In genomic region chr2:65231121-65231520, GRCh38 we compare ENCODE assay signal across 11 cellular contexts. TPM values are rescaled to one million over a fixed set of nuclear protein-coding genes. Genes with fewer than 3 reads are reported as not detected.
DNase-seq lines count a peak whose midpoint lies in the region; ATAC-seq and FAIRE-seq lines count a peak whose summit lies in the region.
"Had no signal": no experiment of that assay in that cellular context is flagged by ENCODE, and none has a peak within 500 bp of the region (broad histone marks: within the 10 kb centered on the region; RNA-seq: fewer than 3 reads in every experiment).

No MANE protein-coding gene starts in this region.

- H3K36me3 ChIP-seq in mesenchymal stem cell (ENCODE audit: control insufficient read depth in 1 of 2, insufficient read depth in 2 of 2, low read depth in 1 of 2, low read length in 2 of 2), result peaks cover 8 to 14% of the 10 kb centered on the region in 2 experiments

- no peak overlapping the region for H4K8ac ChIP-seq in mesenchymal stem cell (ENCODE audit: low read length)

- peaks cover 3% of the 10 kb centered on the region for H3K79me1 ChIP-seq in mesenchymal stem cell (replicated peaks; ENCODE audit: low read length, poor library complexity, severe bottlenecking)

- H2AK5ac ChIP-seq in mesenchymal stem cell (ENCODE audit: low read length, severe bottlenecking), result peak overlapping the region; percentile 99

- H3K4me2 ChIP-seq in mesenchymal stem cell (ENCODE audit: low read length, poor library complexity, severe bottlenecking), result no peak overlapping the region

- no peak for ATAC-seq in GM18511 (IDR thresholded peaks at IDR 0.05; ENCODE audit: unreplicated experiment)
- ATAC-seq: stimulated activated naive CD8-positive, alpha-beta T cell treated with anti-CD3 and anti-CD28 coated beads, Interleukin-15, Interleukin-2, amounts not matched to agents 100 U/mL and 50 U/mL, for 24 hours had no signal

- H2BK5ac ChIP-seq in mesenchymal stem cell (ENCODE audit: low read depth, low read length, poor library complexity, severe bottlenecking), result no peak overlapping the region

- H3K4me3 ChIP-seq in mesenchymal stem cell (ENCODE audit: insufficient read depth in 1 of 2, low read depth in 1 of 2, low read length in 2 of 2), result no peak overlapping the region

- H3K23ac ChIP-seq in mesenchymal stem cell (ENCODE audit: low read length in 2 of 2), result no peak overlapping the region

- peak overlapping the region; percentile 41 for H3K9ac ChIP-seq in mesenchymal stem cell (ENCODE audit: low read length)

- no peaks in the 10 kb centered on the region for H3K27me3 ChIP-seq in mesenchymal stem cell (ENCODE audit: control insufficient read depth in 1 of 2, insufficient read depth in 1 of 2, low read length in 2 of 2)

- no peak overlapping the region for H2AFZ ChIP-seq in mesenchymal stem cell (ENCODE audit: low read depth, low read length)

- H3K9me3 ChIP-seq in mesenchymal stem cell (ENCODE audit: control insufficient read depth, low read length), result no peaks in the 10 kb centered on the region

- H3K14ac ChIP-seq in mesenchymal stem cell (ENCODE audit: low read length in 2 of 2), result no peak overlapping the region

- no peak overlapping the region for H4K91ac ChIP-seq in mesenchymal stem cell (ENCODE audit: low read length)

- no peak overlapping the region for H3K18ac ChIP-seq in mesenchymal stem cell (ENCODE audit: low read depth in 1 of 2, low read length in 2 of 2)

- DNase-seq in CD1c-positive myeloid dendritic cell (ENCODE audit: extremely low spot score), result peak; percentile 12
- peak; percentile 40 for DNase-seq in HTR-8/SVneo (ENCODE audit: insufficient read length, low spot score)
- DNase-seq in amniotic epithelial cell (ENCODE audit: low read depth), result peak; percentile 68
- DNase-seq in mesenchymal stem cell, result peak; percentile 41
- no peak for DNase-seq in NCI-H2171 treated with DMSO at 0.1 percent for 48 hours (lab: John Stamatoyannopoulos, UW)
- no peak for DNase-seq in HPDE6-E6E7 (ENCODE audit: extremely low spot score)
- no peak for DNase-seq in GF-D8 (lab: John Stamatoyannopoulos, UW)
- DNase-seq: effector CD8-positive, alpha-beta T cell; NCI-H1105 treated with DMSO at 0.1 percent for 48 hours; stimulated activated naive CD8-positive, alpha-beta T cell treated with anti-CD3 and anti-CD28 coated beads, Interleukin-15, Interleukin-2, amounts not matched to agents 100 U/mL and 50 U/mL, for 24 hours had no signal

- WGBS in mesenchymal stem cell, result no CpG with 5 or more reads among the region's 1 CpG

- no peak overlapping the region for H3K4ac ChIP-seq in mesenchymal stem cell (ENCODE audit: low read depth in 1 of 2, low read length in 2 of 2)

- FAIRE-seq in HTR-8/SVneo (lab: Jason Lieb, UNC), result no peak

- H2BK15ac ChIP-seq in mesenchymal stem cell (ENCODE audit: low read depth, poor library complexity, severe bottlenecking), result no peak overlapping the region

- H3K4me1 ChIP-seq in mesenchymal stem cell (ENCODE audit: control insufficient read depth, insufficient read depth, low read depth, low read length), result peaks cover 10% of the 10 kb centered on the region

- H2BK120ac ChIP-seq in mesenchymal stem cell (ENCODE audit: low read depth, low read length), result no peak overlapping the region

- peak overlapping the region; percentile 91 for H3K27ac ChIP-seq in mesenchymal stem cell (ENCODE audit: low read length, poor library complexity, severe bottlenecking)

- H2BK12ac ChIP-seq in mesenchymal stem cell (ENCODE audit: low read length in 2 of 2), result no peak overlapping the region

RNA-seq across cellular contexts. Expression of gene ACTR2, which starts 3.5 kb away (rescaled TPM):
- 198 TPM for polyA plus RNA-seq in mesenchymal stem cell (2013, experiment 1 of 2)
- 202 TPM for polyA plus RNA-seq in mesenchymal stem cell (2013, experiment 2 of 2)

Comparison
In these comparisons a context has a peak if more than half of its experiments do, and no peak if none do; other contexts are left out.
1. DNase-seq: peak in CD1c-positive myeloid dendritic cell (single experiment), HTR-8/SVneo (single experiment), amniotic epithelial cell (single experiment) and mesenchymal stem cell (single experiment); none in NCI-H2171 treated with DMSO at 0.1 percent for 48 hours (single experiment), HPDE6-E6E7 (single experiment) and GF-D8 (single experiment).